10 cellular contexts compared by ENCODE assay signal in genomic region chr5:96743065-96743768, GRCh38.
DNase-seq lines count a peak whose midpoint lies in the region; TF ChIP-seq lines count a peak whose summit lies in the region.
"Had no signal": no experiment of that assay in that cellular context is flagged by ENCODE, and none has a peak within 500 bp of the region (broad histone marks: within the 10 kb centered on the region; RNA-seq: fewer than 3 reads in every experiment).

No MANE protein-coding gene starts in this region.

- TF ChIP-seq POLR2A in stomach (IDR thresholded peaks at IDR 0.05), result no peak

- peak overlapping the region; percentile 20 for H3K27ac Mint-ChIP-seq in activated CD4-positive, alpha-beta T cell treated with anti-CD3 and anti-CD28 coated beads, Interleukin-2, amount 10 ng/mL, durations not matched to agents 24 days and 14 days

- no peak for TF ChIP-seq CTCF in VCaP (conservative IDR thresholded peaks at IDR 0.05)
- no peak for TF ChIP-seq CTCF in right atrium auricular region (IDR thresholded peaks at IDR 0.05)
- no peak for TF ChIP-seq CTCF in stomach (IDR thresholded peaks at IDR 0.05)

- H3K4me3 Mint-ChIP-seq in activated CD4-positive, alpha-beta T cell treated with anti-CD3 and anti-CD28 coated beads, Interleukin-2, amount 10 ng/mL, durations not matched to agents 24 days and 14 days, result no peak overlapping the region

- H3K27me3 Mint-ChIP-seq in activated CD4-positive, alpha-beta T cell treated with anti-CD3 and anti-CD28 coated beads, Interleukin-2, amount 10 ng/mL, durations not matched to agents 24 days and 14 days, result no peaks in the 10 kb centered on the region

- DNase-seq in activated CD4-positive, alpha-beta T cell treated with anti-CD3 and anti-CD28 coated beads, Interleukin-2, amount 10 ng/mL, durations not matched to agents 24 days and 14 days, result peak; percentile 52
- DNase-seq in activated CD4-positive, alpha-beta T cell treated with anti-CD3 and anti-CD28 coated beads, Interleukin-2, amount 50 U/mL, for 4 hours, result no peak
- DNase-seq in right atrium auricular region (ENCODE audit: low spot score) (peak; percentile 69), stomach (no peak), NAMALWA (ENCODE audit: low spot score) (no peak), NCI-H1436 (lab: John Stamatoyannopoulos, UW) (no peak), HuH-7 (ENCODE audit: low spot score) (no peak)
- DNase-seq: Peyer's patch; stimulated activated CD4-positive, alpha-beta T cell treated with anti-CD3 and anti-CD28 coated beads, Interleukin-15, amount 100 ng/mL, for 24 hours had no signal

- H3K4me3 ChIP-seq in right atrium auricular region, result no peak overlapping the region
- no peak overlapping the region for H3K4me3 ChIP-seq in stomach
- H3K4me3 ChIP-seq: Peyer's patch had no signal

- H3K27ac ChIP-seq in VCaP (peak overlapping the region; percentile 65), right atrium auricular region (peak overlapping the region; percentile 80 to 82), stomach (peak overlapping the region in 3 of 5 donors; percentile 5 to 36 (median 7))

- TF ChIP-seq EP300 in stomach (IDR thresholded peaks at IDR 0.05), result no peak

- H3K36me3 ChIP-seq in right atrium auricular region, result peaks cover 83% of the 10 kb centered on the region
- H3K36me3 ChIP-seq in stomach, result peaks cover 62 to 100% (median 100%) of the 10 kb centered on the region in 4 donors

- no peaks in the 10 kb centered on the region for H3K9me3 Mint-ChIP-seq in activated CD4-positive, alpha-beta T cell treated with anti-CD3 and anti-CD28 coated beads, Interleukin-2, amount 10 ng/mL, durations not matched to agents 24 days and 14 days

- WGBS in stomach, 5 donors, result 65 to 93% (median 82%) methylated on average over 11 of the region's 11 CpGs

- intact Hi-C loops in activated CD4-positive, alpha-beta T cell treated with anti-CD3 and anti-CD28 coated beads, Interleukin-2, amount 10 ng/mL, durations not matched to agents 24 days and 14 days (cut with micrococcal nuclease), result no loop called here
- intact Hi-C loops in stomach (cut with DNase I; ENCODE audit: low total_unique reads), result no loop called here

- H3K36me3 Mint-ChIP-seq in activated CD4-positive, alpha-beta T cell treated with anti-CD3 and anti-CD28 coated beads, Interleukin-2, amount 10 ng/mL, durations not matched to agents 24 days and 14 days (ENCODE audit: low read depth), result peaks cover 52% of the 10 kb centered on the region

- peaks cover 22% of the 10 kb centered on the region for H3K4me1 Mint-ChIP-seq in activated CD4-positive, alpha-beta T cell treated with anti-CD3 and anti-CD28 coated beads, Interleukin-2, amount 10 ng/mL, durations not matched to agents 24 days and 14 days

- H3K4me1 ChIP-seq in right atrium auricular region (peaks cover 0 to 65% of the 10 kb centered on the region in 2 donors), stomach (peaks cover 0 to 28% (median 10%) of the 10 kb centered on the region in 4 donors)

- no peaks in the 10 kb centered on the region for H3K9me3 ChIP-seq in right atrium auricular region
- no peaks in the 10 kb centered on the region for H3K9me3 ChIP-seq in stomach
- H3K9me3 ChIP-seq: Peyer's patch had no signal

- H3K27me3 ChIP-seq in right atrium auricular region (no peaks in the 10 kb centered on the region), stomach (no peaks in the 10 kb centered on the region)
- H3K27me3 ChIP-seq: Peyer's patch had no signal

Comparison
In these comparisons a context has a peak if more than half of its experiments do, and no peak if none do; other contexts are left out.
1. DNase-seq: peak in activated CD4-positive, alpha-beta T cell treated with anti-CD3 and anti-CD28 coated beads, Interleukin-2, amount 10 ng/mL, durations not matched to agents 24 days and 14 days (single experiment) and right atrium auricular region (single experiment); none in activated CD4-positive, alpha-beta T cell treated with anti-CD3 and anti-CD28 coated beads, Interleukin-2, amount 50 U/mL, for 4 hours (0 of 2), stomach (single experiment), NAMALWA (single experiment), NCI-H1436 (single experiment) and HuH-7 (single experiment).
2. H3K27ac ChIP-seq: peak in every context shown above with its lines; median percentile 81 in right atrium auricular region; 65 in VCaP; 7 in stomach.